1 cellular context compared by ENCODE assay signal in genomic region chr1:18109756-18110597, GRCh38.
TF ChIP-seq lines count a peak whose summit lies in the region.

No MANE protein-coding gene starts in this region.

TF ChIP-seq in HEK293, 187 proteins besides CTCF, POLR2A, EP300 and RAD21 (continued from another document):
- TF ChIP-seq ZBTB10 (tag by site-specific recombination; IDR thresholded peaks at IDR 0.05) (peak; percentile 92), ZNF561 (tag by site-specific recombination; IDR thresholded peaks at IDR 0.05; ENCODE audit: borderline replicate concordance) (no peak), ZNF747 (tag by site-specific recombination; IDR thresholded peaks at IDR 0.05) (no peak), ZFP41 (tag by site-specific recombination; IDR thresholded peaks at IDR 0.05; ENCODE audit: borderline replicate concordance) (no peak), ZSCAN23 (tag by site-specific recombination; IDR thresholded peaks at IDR 0.05) (no peak), SP2 (tag by site-specific recombination; IDR thresholded peaks at IDR 0.05) (peak; percentile 74), ZNF529 (tag by site-specific recombination; IDR thresholded peaks at IDR 0.05; ENCODE audit: insufficient replicate concordance) (no peak), ZBTB8A (tag by site-specific recombination; IDR thresholded peaks at IDR 0.05) (peak; percentile 59; the same call in 1 of the 2 replicates), ZFHX2 (tag by site-specific recombination; conservative IDR thresholded peaks at IDR 0.05) (peak; percentile 52; the same call in 1 of the 2 replicates), SCRT1 (tag by site-specific recombination; IDR thresholded peaks at IDR 0.05; ENCODE audit: borderline replicate concordance) (no peak), ZNF169 (tag by site-specific recombination; IDR thresholded peaks at IDR 0.05) (no peak), ZNF211 (tag by site-specific recombination; IDR thresholded peaks at IDR 0.05; ENCODE audit: low read depth) (no peak), ZBTB7A (tag by site-specific recombination; IDR thresholded peaks at IDR 0.05; ENCODE audit: low read depth) (no peak), ZNF433 (tag by site-specific recombination; IDR thresholded peaks at IDR 0.05; ENCODE audit: low read depth) (no peak), ZSCAN16 (tag by site-specific recombination; IDR thresholded peaks at IDR 0.05) (no peak), ZNF280C (tag by site-specific recombination; IDR thresholded peaks at IDR 0.05) (no peak), ZNF157 (tag by site-specific recombination; IDR thresholded peaks at IDR 0.05) (no peak), ZNF837 (tag by site-specific recombination; IDR thresholded peaks at IDR 0.05) (no peak)
TF ChIP-seq in HEK293: peak in this region for 36.
